8 cellular contexts compared by ENCODE assay signal in genomic region chr12:112013601-112014402, GRCh38.
DNase-seq lines count a peak whose midpoint lies in the region; ATAC-seq and TF ChIP-seq lines count a peak whose summit lies in the region.

No MANE protein-coding gene starts in this region.

- DNase-seq in ELR (ENCODE audit: low read depth) (peak; percentile 82), NCI-H1417 treated with DMSO at 0.1 percent for 48 hours (lab: John Stamatoyannopoulos, UW) (peak; percentile 17), T-helper 2 cell (peak; percentile 18 to 90 (median 54)), astrocyte of the cerebellum (ENCODE audit: low read depth) (no peak), iPS DF 4.7 (ENCODE audit: extremely low read depth, low spot score) (peak; percentile 68), skeletal muscle cell (ENCODE audit: low read depth) (peak; percentile 52)

- ATAC-seq in HG02642 (IDR thresholded peaks at IDR 0.05; ENCODE audit: poor library complexity, unreplicated experiment) = peak; percentile 27
- ATAC-seq in HG03469 (IDR thresholded peaks at IDR 0.05; ENCODE audit: unreplicated experiment) = no peak

- TF ChIP-seq CTCF in astrocyte of the cerebellum (IDR thresholded peaks at IDR 0.05; ENCODE audit: low read depth, low read length, missing control alignments) = no peak

- H3K4me3 ChIP-seq in astrocyte of the cerebellum (ENCODE audit: low read depth, low read length) = peak overlapping the region; percentile 89
- peak overlapping the region; percentile 94 for H3K4me3 ChIP-seq in skeletal muscle cell (ENCODE audit: low read depth, low read length)

- in situ Hi-C loops in astrocyte of the cerebellum (cut with HindIII; ENCODE audit: low sequenced_read_pairs) = no loop called here
